Comparison of ENCODE assay signal across 17 cellular contexts in the genomic region with DNA sequence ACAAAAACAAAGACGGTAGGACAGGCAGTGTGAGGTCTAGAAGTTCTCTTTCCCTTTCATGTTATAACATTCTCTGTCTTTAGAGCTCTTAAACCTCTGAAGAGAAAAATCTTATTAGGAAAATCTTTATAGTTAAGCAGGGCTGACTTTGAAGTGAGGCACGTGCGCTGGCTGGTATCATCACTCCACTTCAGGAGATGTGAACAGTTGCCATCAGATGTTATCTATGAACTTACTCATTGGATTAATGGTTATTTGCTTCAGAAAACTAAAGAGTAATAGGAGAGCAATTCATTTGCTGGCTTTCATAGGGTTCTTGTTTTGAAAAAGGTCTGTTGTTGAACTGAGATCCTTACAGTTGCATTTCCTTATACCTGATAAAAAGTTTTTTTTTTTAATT. TPM values are rescaled to one million over a fixed set of nuclear protein-coding genes. Genes with fewer than 3 reads are reported as not detected.
A peak's percentile ranks its signal among the peaks of the same experiment; 100 is the strongest.
DNase-seq lines count a peak whose midpoint lies in the region; ATAC-seq and TF ChIP-seq lines count a peak whose summit lies in the region.
"Had no signal": no experiment of that assay in that cellular context is flagged by ENCODE, and none has a peak within 500 bp of the region (broad histone marks: within the 10 kb centered on the region; RNA-seq: fewer than 3 reads in every experiment).

No MANE protein-coding gene starts in this region.

- no peak overlapping the region for H3K27ac Mint-ChIP-seq in activated CD8-positive, alpha-beta T cell treated with anti-CD3 and anti-CD28 coated beads for 36 hours
- H3K27ac Mint-ChIP-seq: CD4-positive, alpha-beta memory T cell had no signal

- no peaks in the 10 kb centered on the region for H3K27me3 ChIP-seq in smooth muscle cell (ENCODE audit: low read depth)
- H3K27me3 ChIP-seq: ascending aorta had no signal

- H2AFZ ChIP-seq in smooth muscle cell (ENCODE audit: low read depth): no peak overlapping the region

- no peaks in the 10 kb centered on the region for H3K36me3 Mint-ChIP-seq in activated CD8-positive, alpha-beta T cell treated with anti-CD3 and anti-CD28 coated beads for 36 hours (ENCODE audit: low read depth)
- H3K36me3 Mint-ChIP-seq: CD4-positive, alpha-beta memory T cell had no signal

- H3K9me3 ChIP-seq in smooth muscle cell (replicated peaks; ENCODE audit: low read depth): no peaks in the 10 kb centered on the region
- H3K9me3 ChIP-seq: ascending aorta had no signal

- no peak for ATAC-seq in activated CD8-positive, alpha-beta T cell treated with anti-CD3 and anti-CD28 coated beads for 36 hours
- ATAC-seq: naive thymus-derived CD4-positive, alpha-beta T cell had no signal

- H3K4me1 Mint-ChIP-seq in activated CD8-positive, alpha-beta T cell treated with anti-CD3 and anti-CD28 coated beads for 36 hours (ENCODE audit: low read depth): peaks cover 11% of the 10 kb centered on the region

- peaks cover 17% of the 10 kb centered on the region for H3K4me1 ChIP-seq in smooth muscle cell (ENCODE audit: low read depth)

- 26% methylated on average over 3 of the region's 3 CpGs for WGBS in smooth muscle cell (ENCODE audit: low lambda C conversion rate)

- peaks cover 3% of the 10 kb centered on the region for H3K27me3 Mint-ChIP-seq in activated CD8-positive, alpha-beta T cell treated with anti-CD3 and anti-CD28 coated beads for 36 hours
- H3K27me3 Mint-ChIP-seq: CD4-positive, alpha-beta memory T cell had no signal

- H3K4me3 ChIP-seq in fibroblast of villous mesenchyme (ENCODE audit: low read depth, low read length) (no peak overlapping the region), smooth muscle cell (no peak overlapping the region)
- H3K4me3 ChIP-seq: ascending aorta had no signal

- no peaks in the 10 kb centered on the region for H3K36me3 ChIP-seq in smooth muscle cell (ENCODE audit: low read depth)
- H3K36me3 ChIP-seq: ascending aorta had no signal

- H3F3A ChIP-seq in smooth muscle cell (ENCODE audit: low read depth): peaks cover 9% of the 10 kb centered on the region

- intact Hi-C loops in activated CD8-positive, alpha-beta T cell treated with anti-CD3 and anti-CD28 coated beads for 36 hours (cut with micrococcal nuclease): no loop called here

- H4K20me1 ChIP-seq in smooth muscle cell (ENCODE audit: low read depth): peaks cover 98% of the 10 kb centered on the region

- H3K4me3 Mint-ChIP-seq in activated CD8-positive, alpha-beta T cell treated with anti-CD3 and anti-CD28 coated beads for 36 hours: no peak overlapping the region
- H3K4me3 Mint-ChIP-seq: naive thymus-derived CD4-positive, alpha-beta T cell had no signal

- TF ChIP-seq CTCF in fibroblast of villous mesenchyme (IDR thresholded peaks at IDR 0.05; ENCODE audit: insufficient read depth, low read depth, low read length) (no peak), smooth muscle cell (IDR thresholded peaks at IDR 0.05; ENCODE audit: borderline replicate concordance, insufficient read depth, poor library complexity, severe bottlenecking) (no peak)
- no peak for TF ChIP-seq CTCF in activated CD8-positive, alpha-beta T cell treated with anti-CD3 and anti-CD28 coated beads for 36 hours (IDR thresholded peaks at IDR 0.05)

- CTCF ChIA-PET in activated CD8-positive, alpha-beta T cell treated with anti-CD3 and anti-CD28 coated beads for 36 hours (lab: Charles Lee): no interaction called here

- peak; percentile 16 for DNase-seq in NCI-H510A treated with DMSO at 0.1 percent for 48 hours (lab: John Stamatoyannopoulos, UW)
- DNase-seq in NCI-H510A (lab: John Stamatoyannopoulos, UW): no peak
- peak; percentile 41 for DNase-seq in NCI-H82 treated with DMSO at 0.1 percent for 48 hours (lab: John Stamatoyannopoulos, UW; ENCODE audit: unreplicated experiment)
- peak; percentile 58 for DNase-seq in fibroblast of villous mesenchyme (ENCODE audit: low read depth)
- DNase-seq in smooth muscle cell (lab: John Stamatoyannopoulos, UW; ENCODE audit: unreplicated experiment): no peak
- no peak for DNase-seq in activated CD8-positive, alpha-beta T cell treated with anti-CD3 and anti-CD28 coated beads for 36 hours
- no peak for DNase-seq in occipital lobe (lab: John Stamatoyannopoulos, UW)
- no peak for DNase-seq in substantia nigra (lab: John Stamatoyannopoulos, UW)
- DNase-seq: activated CD4-positive, alpha-beta T cell treated with anti-CD3 and anti-CD28 coated beads, Interleukin-2, amount 50 U/mL, for 1 hour; activated naive CD4-positive, alpha-beta T cell treated with Interleukin-2 at 50 U/mL for 16 hours; CD4-positive, alpha-beta memory T cell; naive thymus-derived CD4-positive, alpha-beta T cell; NK-92 treated with Interleukin-12 subunit alpha and Interleukin-12 subunit beta, amount 100 ng/mL, for 24 hours; stimulated activated naive CD4-positive, alpha-beta T cell had no signal

- peak overlapping the region; percentile 21 for H3K27ac ChIP-seq in smooth muscle cell (ENCODE audit: low read depth)
- H3K27ac ChIP-seq in substantia nigra (ENCODE audit: low read depth, low read length, poor library complexity, severe bottlenecking): no peak overlapping the region
- H3K27ac ChIP-seq: RWPE1 had no signal

- H3K9ac ChIP-seq in smooth muscle cell (ENCODE audit: low read depth): no peak overlapping the region

- POLR2A ChIA-PET in activated CD8-positive, alpha-beta T cell treated with anti-CD3 and anti-CD28 coated beads for 36 hours (lab: Charles Lee): no interaction called here

- peaks cover 96% of the 10 kb centered on the region for H3K79me2 ChIP-seq in smooth muscle cell (ENCODE audit: low read depth)

- no peaks in the 10 kb centered on the region for H3K9me3 Mint-ChIP-seq in activated CD8-positive, alpha-beta T cell treated with anti-CD3 and anti-CD28 coated beads for 36 hours
- H3K9me3 Mint-ChIP-seq: CD4-positive, alpha-beta memory T cell; naive thymus-derived CD4-positive, alpha-beta T cell had no signal

- H3K4me2 ChIP-seq in smooth muscle cell: peak overlapping the region; percentile 32

RNA-seq across cellular contexts. Expression of a gene that starts 25.7 kb away (rescaled TPM):
- total RNA-seq in fibroblast of villous mesenchyme (under 0.01 and 0.32 TPM in 2 replicates), smooth muscle cell (0.22 and 0.81 TPM in 2 replicates), occipital lobe (104 TPM)
- 0.76 and 0.95 TPM in 2 replicates for polyA plus RNA-seq in smooth muscle cell
- total RNA-seq in activated CD8-positive, alpha-beta T cell treated with anti-CD3 and anti-CD28 coated beads for 36 hours: not detected
- total RNA-seq: ascending aorta; CD4-positive, alpha-beta memory T cell; G401 had no signal
- polyA plus RNA-seq: CD4-positive, alpha-beta memory T cell; naive thymus-derived CD4-positive, alpha-beta T cell had no signal

Comparison
In these comparisons a context has a peak if more than half of its experiments do, and no peak if none do; other contexts are left out.
1. DNase-seq: peak in NCI-H510A treated with DMSO at 0.1 percent for 48 hours (single experiment), NCI-H82 treated with DMSO at 0.1 percent for 48 hours (single experiment) and fibroblast of villous mesenchyme (single experiment); none in NCI-H510A (single experiment), smooth muscle cell (single experiment), activated CD8-positive, alpha-beta T cell treated with anti-CD3 and anti-CD28 coated beads for 36 hours (single experiment), occipital lobe (single experiment) and substantia nigra (0 of 49).
2. RNA of a gene that starts 25.7 kb away (total RNA-seq): 104 TPM in occipital lobe (single experiment); 0.22 to 0.81 TPM in smooth muscle cell, not detected in activated CD8-positive, alpha-beta T cell treated with anti-CD3 and anti-CD28 coated beads for 36 hours and under 0.01 to 0.32 TPM in fibroblast of villous mesenchyme; every median in the first group is over 10 times any median in the second.